Comparison of ENCODE assay signal across 10 cellular contexts in genomic region chr20:61251529-61252393, GRCh38. TPM values are rescaled to one million over a fixed set of nuclear protein-coding genes. Genes with fewer than 3 reads are reported as not detected.
DNase-seq lines count a peak whose midpoint lies in the region; ATAC-seq and TF ChIP-seq lines count a peak whose summit lies in the region.
"Had no signal": no experiment of that assay in that cellular context is flagged by ENCODE, and none has a peak within 500 bp of the region (broad histone marks: within the 10 kb centered on the region; RNA-seq: fewer than 3 reads in every experiment).

TSS of gene CDH4 (plus strand) at chr20:61252261.

- H3K27me3 ChIP-seq in iPS-20b (ENCODE audit: insufficient read depth, low read length): peaks cover 93% of the 10 kb centered on the region

- peaks cover 4% of the 10 kb centered on the region; the same call in 1 of the 2 replicates for H3K36me3 ChIP-seq in iPS-20b (ENCODE audit: insufficient read depth, low read depth, low read length)

- no peak within 1 kb of the TSS for H3K9ac ChIP-seq in iPS-20b (ENCODE audit: low read depth, low read length)

- DNase-seq in activated T-cell treated with anti-CD3 and anti-CD28 coated beads for 48 hours (ENCODE audit: low read depth) (peak; percentile 14), activated T-cell treated with anti-CD3 and anti-CD28 coated beads for 4 hours (no peak), astrocyte of the cerebellum (ENCODE audit: low read depth) (no peak), pons (ENCODE audit: low spot score) (no peak)
- DNase-seq in stimulated activated CD4-positive, alpha-beta T cell treated with anti-CD3 and anti-CD28 coated beads, Interleukin-12 subunit alpha, Interleukin-12 subunit beta, amount 100 ng/mL, for 4 hours: no peak
- DNase-seq: activated CD4-positive, alpha-beta T cell treated with anti-CD3 and anti-CD28 coated beads for 1 hour; DND-41 had no signal

- in situ Hi-C loops in astrocyte of the cerebellum (cut with HindIII; ENCODE audit: low sequenced_read_pairs): no loop called here

- H3K4me3 ChIP-seq in astrocyte of the cerebellum (ENCODE audit: low read depth, low read length) (peak within 1 kb of the TSS; percentile 55), iPS-20b (ENCODE audit: low read length) (peak within 1 kb of the TSS; percentile 71; the same call in 1 of the 2 replicates)

- H3K4me1 ChIP-seq in iPS-20b (ENCODE audit: insufficient read depth, low read length): peaks cover 6% of the 10 kb centered on the region; the same call in 1 of the 2 replicates

- ATAC-seq in HG03439 (IDR thresholded peaks at IDR 0.05; ENCODE audit: unreplicated experiment): no peak

- H3K9me3 ChIP-seq in iPS-20b (ENCODE audit: insufficient read depth, low read depth, low read length): no peaks in the 10 kb centered on the region

- no peak for TF ChIP-seq CTCF in astrocyte of the cerebellum (IDR thresholded peaks at IDR 0.05; ENCODE audit: low read depth, low read length, missing control alignments)

- H3K27ac ChIP-seq in iPS-20b (ENCODE audit: low read length) (no peak within 1 kb of the TSS), temporal lobe (ENCODE audit: low read depth, low read length) (no peak within 1 kb of the TSS)

RNA-seq across cellular contexts. Expression of gene CDH4, which starts in this region (rescaled TPM):
- total RNA-seq in temporal lobe: 25.6 TPM
